8 cellular contexts compared by ENCODE assay signal in genomic region chr11:45917623-45918330, GRCh38. TPM values are rescaled to one million over a fixed set of nuclear protein-coding genes. Genes with fewer than 3 reads are reported as not detected.
DNase-seq lines count a peak whose midpoint lies in the region; ATAC-seq and TF ChIP-seq lines count a peak whose summit lies in the region.

Gene PEX16 (minus strand): TSS chr11:45917877. CDS start chr11:45917811, 66 bp downstream.

- peaks cover 18% of the 10 kb centered on the region for H3K79me2 ChIP-seq in PC-9 (ENCODE audit: low read depth)

- TF ChIP-seq CTCF in PC-9 (conservative IDR thresholded peaks at IDR 0.05) = no peak

- H3K4me3 ChIP-seq in Jurkat, Clone E6-1 (ENCODE audit: low read length) = peak within 1 kb of the TSS; percentile 99
- H3K4me3 ChIP-seq in PC-9 = peak within 1 kb of the TSS; percentile 96
- H3K4me3 ChIP-seq in mucosa of rectum (ENCODE audit: low read length in 2 of 2) = peak within 1 kb of the TSS; percentile 98

- CTCF ChIA-PET in PC-9 (lab: Charles Lee) = no interaction called here

- 0 out of 2 replicates have a peak, but pooled peaks cover 8% of the 10 kb centered on the region for H3K36me3 ChIP-seq in PC-9 (ENCODE audit: low read depth)
- H3K36me3 ChIP-seq in mucosa of rectum (ENCODE audit: control insufficient read depth in 2 of 2, insufficient read depth in 2 of 2, low read length in 2 of 2) = peaks cover 24 to 25% of the 10 kb centered on the region in 2 donors

- H4K20me1 ChIP-seq in PC-9 (ENCODE audit: insufficient read depth) = no peaks in the 10 kb centered on the region

- H2AFZ ChIP-seq in PC-9 = peak within 1 kb of the TSS; percentile 94

- H3K9me3 ChIP-seq in PC-9 (ENCODE audit: insufficient read depth, low read depth) (no peaks in the 10 kb centered on the region), mucosa of rectum (ENCODE audit: control insufficient read depth in 2 of 2, low read length in 2 of 2) (no peaks in the 10 kb centered on the region)

- H3K27me3 ChIP-seq in PC-9 (ENCODE audit: insufficient read depth, low read depth) (no peaks in the 10 kb centered on the region), mucosa of rectum (ENCODE audit: control insufficient read depth in 2 of 2, insufficient read depth in 2 of 2, low read length in 2 of 2) (no peaks in the 10 kb centered on the region)

- H3K4me1 ChIP-seq in PC-9 (replicated peaks; ENCODE audit: insufficient read depth) = peaks cover 9% of the 10 kb centered on the region; the same call in 1 of the 2 replicates
- H3K4me1 ChIP-seq in mucosa of rectum (ENCODE audit: control insufficient read depth in 2 of 2, insufficient read depth in 2 of 2, low read length in 2 of 2) = peaks cover 18 to 24% of the 10 kb centered on the region in 2 donors

- peak; percentile 89 for ATAC-seq in GM21619 (IDR thresholded peaks at IDR 0.05; ENCODE audit: unreplicated experiment)

- H3K27ac ChIP-seq in PC-9 = peak within 1 kb of the TSS; percentile 51
- peak within 1 kb of the TSS; percentile 93 to 95 for H3K27ac ChIP-seq in mucosa of rectum (ENCODE audit: low read depth in 2 of 2, low read length in 2 of 2)

- H3F3A ChIP-seq in PC-9 (ENCODE audit: insufficient read depth, low read depth) = peaks cover 19% of the 10 kb centered on the region; the same call in 1 of the 2 replicates

- H3K9me2 ChIP-seq in PC-9 (ENCODE audit: insufficient read depth) = no peaks in the 10 kb centered on the region

- H3K9ac ChIP-seq in mucosa of rectum (ENCODE audit: low read depth in 1 of 2, low read length in 2 of 2) = peak within 1 kb of the TSS; percentile 91 to 97

- peak; percentile 84 for TF ChIP-seq POLR2A in erythroblast (IDR thresholded peaks at IDR 0.05; ENCODE audit: low read length)

- DNase-seq in DMS153 (lab: John Stamatoyannopoulos, UW) (peak; percentile 93), PC-9 (peak; percentile 98 to 99), erythroblast (lab: John Stamatoyannopoulos, UW) (peak; percentile 98)
- DNase-seq in Jurkat, Clone E6-1 (ENCODE audit: low read depth, low spot score) = peak; percentile 98
- peak; percentile 89 for DNase-seq in activated T-cell treated with anti-CD3 and anti-CD28 coated beads, Interleukin-2, amount 50 U/mL, for 1 hour
- DNase-seq in stimulated activated CD8-positive, alpha-beta memory T cell treated with anti-CD3 and anti-CD28 coated beads, Interleukin-4, amount 100 ng/mL, for 48 hours = peak; percentile 95

- POLR2A ChIA-PET in PC-9 (lab: Charles Lee; ENCODE audit: unreplicated experiment) = interaction anchor here (0.5 to 1.1 kb wide), 6 partner anchors 11 to 670 kb away, joined by 3 to 9 read pairs (median 4); no protein-coding TSS in a partner anchor

- BruUV-seq in PC-9 (replicated peaks; lab: Mats Ljungman, UMichigan) = no TSS peak

- intact Hi-C loops in PC-9 (cut with micrococcal nuclease; ENCODE audit: unreplicated experiment) = loop anchor here (1.0 to 5.0 kb wide), 2 partner anchors 18 to 70 kb away; partner anchors contain the start of gene CRY2

- H3K4me2 ChIP-seq in PC-9 = peak within 1 kb of the TSS; percentile 85

RNA-seq across cellular contexts. Expression of gene PEX16, which starts in this region (rescaled TPM):
- 54.9 TPM for polyA plus RNA-seq in Jurkat, Clone E6-1 (2012; ENCODE audit: insufficient read depth, insufficient read length)
- total RNA-seq in PC-9 (2021) = 35.8 and 48.6 TPM in 2 replicates

Comparison
In these comparisons a context has a peak if more than half of its experiments do, and no peak if none do; other contexts are left out.
1. Peak in every context shown above with its lines: DNase-seq, ATAC-seq, H3K4me3 ChIP-seq and H3K27ac ChIP-seq.